Comparison of ENCODE assay signal across 1 cellular context in genomic region chr11:102288745-102289083, GRCh38.
TF ChIP-seq lines count a peak whose summit lies in the region.

No MANE protein-coding gene starts in this region.

TF ChIP-seq in K562, 482 proteins besides CTCF, POLR2A, EP300 and RAD21:
- TF ChIP-seq, protein P1, sequence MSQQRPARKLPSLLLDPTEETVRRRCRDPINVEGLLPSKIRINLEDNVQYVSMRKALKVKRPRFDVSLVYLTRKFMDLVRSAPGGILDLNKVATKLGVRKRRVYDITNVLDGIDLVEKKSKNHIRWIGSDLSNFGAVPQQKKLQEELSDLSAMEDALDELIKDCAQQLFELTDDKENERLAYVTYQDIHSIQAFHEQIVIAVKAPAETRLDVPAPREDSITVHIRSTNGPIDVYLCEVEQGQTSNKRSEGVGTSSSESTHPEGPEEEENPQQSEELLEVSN (IDR thresholded peaks at IDR 0.05; ENCODE audit: borderline replicate concordance in 1 of 2, extremely low read depth in 1 of 2, insufficient read depth in 1 of 2, insufficient read length in 1 of 2, low read depth in 1 of 2, low read length in 1 of 2, poor library complexity in 1 of 2, severe bottlenecking in 1 of 2): no peak
- peak; percentile 37 for TF ChIP-seq CREBBP (IDR thresholded peaks at IDR 0.05; ENCODE audit: low read depth, low read length)
